Comparison of ENCODE assay signal across 25 cellular contexts in the genomic region with DNA sequence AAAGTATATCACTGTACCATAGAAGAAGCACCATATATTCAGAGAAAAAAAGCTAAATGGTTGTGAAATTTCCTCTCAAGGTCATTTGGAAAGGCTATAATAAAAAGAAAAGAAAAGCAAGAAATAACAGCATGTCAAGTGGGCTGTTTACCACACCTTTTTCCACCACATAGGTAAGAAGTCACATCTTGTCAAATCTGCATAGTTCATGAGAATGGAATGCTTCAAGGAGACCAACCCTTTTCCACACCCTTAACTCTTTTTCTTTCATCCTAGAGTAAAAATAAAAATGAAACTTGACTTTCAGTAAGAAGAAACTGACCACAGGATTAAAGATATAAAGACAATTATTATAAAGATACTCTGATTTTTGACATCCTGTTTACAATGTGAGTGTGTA.
DNase-seq lines count a peak whose midpoint lies in the region; ATAC-seq and TF ChIP-seq lines count a peak whose summit lies in the region.
"Had no signal": no experiment of that assay in that cellular context is flagged by ENCODE, and none has a peak within 500 bp of the region (broad histone marks: within the 10 kb centered on the region; RNA-seq: fewer than 3 reads in every experiment).

No MANE protein-coding gene starts in this region.

- H3K27me3 ChIP-seq in Karpas-422 (ENCODE audit: low read length), result no peaks in the 10 kb centered on the region
- no peaks in the 10 kb centered on the region for H3K27me3 ChIP-seq in transverse colon
- H3K27me3 ChIP-seq: BLaER1, MG63, neutrophil, sigmoid colon had no signal

- no peaks in the 10 kb centered on the region for H3K9me2 ChIP-seq in Karpas-422 (replicated peaks; ENCODE audit: insufficient read depth, low read length)

- in situ Hi-C loops in transverse colon (cut with MboI; ENCODE audit: low pct_ligation_motif_present in 1 of 4, low pct_unique_long_range_greater_than_20kb in 1 of 4, low sequenced_read_pairs in 3 of 4), result no loop called here

- H3K4me1 ChIP-seq in Karpas-422 (ENCODE audit: low read length) (no peaks in the 10 kb centered on the region), transverse colon (no peaks in the 10 kb centered on the region)
- H3K4me1 ChIP-seq: BLaER1, sigmoid colon had no signal

- H3K27ac ChIP-seq in Karpas-422 (ENCODE audit: low read length), result no peak overlapping the region
- no peak overlapping the region for H3K27ac ChIP-seq in transverse colon
- H3K27ac ChIP-seq: BLaER1, HL-60, neutrophil, sigmoid colon, SK-N-MC had no signal

- no peak overlapping the region for H3K4me3 Mint-ChIP-seq in mesothelial cell of epicardium
- H3K4me3 Mint-ChIP-seq: activated CD4-positive, alpha-beta T cell treated with anti-CD3 and anti-CD28 coated beads for 36 hours; H9; memory B cell had no signal

- no peaks in the 10 kb centered on the region for H3K36me3 Mint-ChIP-seq in mesothelial cell of epicardium

- TF ChIP-seq CTCF in epithelial cell of esophagus (IDR thresholded peaks at IDR 0.05; ENCODE audit: insufficient read depth, low read depth, low read length, missing control alignments), result no peak
- no peak for TF ChIP-seq CTCF in mesothelial cell of epicardium (IDR thresholded peaks at IDR 0.05; ENCODE audit: unreplicated experiment)
- TF ChIP-seq CTCF in transverse colon (IDR thresholded peaks at IDR 0.05), result no peak

- peak overlapping the region; percentile 20 for H3K4me3 ChIP-seq in epithelial cell of esophagus (ENCODE audit: low read length)
- no peak overlapping the region for H3K4me3 ChIP-seq in Karpas-422 (ENCODE audit: low read length)
- H3K4me3 ChIP-seq in transverse colon, result no peak overlapping the region
- H3K4me3 ChIP-seq: BLaER1, MG63, sigmoid colon, SK-N-MC had no signal

- DNase-seq in ELR (ENCODE audit: low read depth), result peak; percentile 4
- peak; percentile 45 for DNase-seq in NCI-H226
- DNase-seq in epithelial cell of esophagus (ENCODE audit: low read depth), result peak; percentile 87
- DNase-seq in mesothelial cell of epicardium (ENCODE audit: low spot score in 2 of 2, unreplicated experiment in 2 of 2), result no peak
- DNase-seq in Karpas-422, result no peak
- DNase-seq in transverse colon, result no peak
- DNase-seq in stimulated activated CD4-positive, alpha-beta T cell treated with anti-CD3 and anti-CD28 coated beads, Interleukin-2, amount 100 ng/mL, for 48 hours, result no peak
- DNase-seq: activated CD4-positive, alpha-beta T cell treated with anti-CD3 and anti-CD28 coated beads for 36 hours; activated CD8-positive, alpha-beta memory T cell treated with anti-CD3 and anti-CD28 coated beads for 24 hours; activated T-cell treated with anti-CD3 and anti-CD28 coated beads, Interleukin-2, amount 50 U/mL, for 1 hour; H9; kidney; MG63; NCI-H1436; NCI-H524 treated with DMSO at 0.1 percent for 48 hours; RPMI8226; sigmoid colon; T-helper 2 cell had no signal

- peak overlapping the region; percentile 6 for H3K27ac Mint-ChIP-seq in mesothelial cell of epicardium
- H3K27ac Mint-ChIP-seq: activated CD4-positive, alpha-beta T cell treated with anti-CD3 and anti-CD28 coated beads for 36 hours; memory B cell; progenitor cell of endocrine pancreas had no signal

- H3K9ac ChIP-seq in Karpas-422 (ENCODE audit: low read length), result no peak overlapping the region
- H3K9ac ChIP-seq: BLaER1 had no signal

- peaks cover 20% of the 10 kb centered on the region for H3K4me1 Mint-ChIP-seq in mesothelial cell of epicardium
- H3K4me1 Mint-ChIP-seq: H9, memory B cell had no signal

- TF ChIP-seq POLR2A in transverse colon (IDR thresholded peaks at IDR 0.05), result no peak

- H3K9me3 ChIP-seq in Karpas-422 (ENCODE audit: low read length) (no peaks in the 10 kb centered on the region), transverse colon (no peaks in the 10 kb centered on the region)
- H3K9me3 ChIP-seq: BLaER1, neutrophil, sigmoid colon had no signal

- no peak overlapping the region for H3K4me2 ChIP-seq in Karpas-422 (ENCODE audit: low read depth, low read length, poor library complexity, severe bottlenecking)
- H3K4me2 ChIP-seq: BLaER1 had no signal

- no peak overlapping the region for H2AFZ ChIP-seq in Karpas-422 (ENCODE audit: low read length)

- H4K20me1 ChIP-seq in Karpas-422 (ENCODE audit: insufficient read depth, low read depth, low read length), result no peaks in the 10 kb centered on the region
- H4K20me1 ChIP-seq: BLaER1 had no signal

- no peaks in the 10 kb centered on the region for H3K27me3 Mint-ChIP-seq in mesothelial cell of epicardium (ENCODE audit: low read depth)
- H3K27me3 Mint-ChIP-seq: activated CD4-positive, alpha-beta T cell treated with anti-CD3 and anti-CD28 coated beads for 36 hours; progenitor cell of endocrine pancreas had no signal

- ATAC-seq in HG03469 (IDR thresholded peaks at IDR 0.05; ENCODE audit: unreplicated experiment), result no peak

- no peaks in the 10 kb centered on the region for H3K36me3 ChIP-seq in Karpas-422 (ENCODE audit: insufficient read depth, low read length)
- H3K36me3 ChIP-seq in transverse colon, result no peaks in the 10 kb centered on the region
- H3K36me3 ChIP-seq: BLaER1, MG63, neutrophil, sigmoid colon had no signal

- no peaks in the 10 kb centered on the region for H3K79me2 ChIP-seq in Karpas-422 (ENCODE audit: low read length)

- peaks cover 4% of the 10 kb centered on the region for H3K9me3 Mint-ChIP-seq in mesothelial cell of epicardium
- H3K9me3 Mint-ChIP-seq: H9, memory B cell had no signal

- intact Hi-C loops in transverse colon (cut with DNase I; ENCODE audit: low total_unique reads), result no loop called here

- TF ChIP-seq EP300 in transverse colon (IDR thresholded peaks at IDR 0.05; ENCODE audit: low read depth), result no peak

Comparison
In these comparisons a context has a peak if more than half of its experiments do, and no peak if none do; other contexts are left out.
1. DNase-seq: peak in ELR (single experiment), NCI-H226 (single experiment) and epithelial cell of esophagus (single experiment); none in mesothelial cell of epicardium (0 of 2), Karpas-422 (single experiment), transverse colon (single experiment) and stimulated activated CD4-positive, alpha-beta T cell treated with anti-CD3 and anti-CD28 coated beads, Interleukin-2, amount 100 ng/mL, for 48 hours (0 of 2).